In the genomic region with DNA sequence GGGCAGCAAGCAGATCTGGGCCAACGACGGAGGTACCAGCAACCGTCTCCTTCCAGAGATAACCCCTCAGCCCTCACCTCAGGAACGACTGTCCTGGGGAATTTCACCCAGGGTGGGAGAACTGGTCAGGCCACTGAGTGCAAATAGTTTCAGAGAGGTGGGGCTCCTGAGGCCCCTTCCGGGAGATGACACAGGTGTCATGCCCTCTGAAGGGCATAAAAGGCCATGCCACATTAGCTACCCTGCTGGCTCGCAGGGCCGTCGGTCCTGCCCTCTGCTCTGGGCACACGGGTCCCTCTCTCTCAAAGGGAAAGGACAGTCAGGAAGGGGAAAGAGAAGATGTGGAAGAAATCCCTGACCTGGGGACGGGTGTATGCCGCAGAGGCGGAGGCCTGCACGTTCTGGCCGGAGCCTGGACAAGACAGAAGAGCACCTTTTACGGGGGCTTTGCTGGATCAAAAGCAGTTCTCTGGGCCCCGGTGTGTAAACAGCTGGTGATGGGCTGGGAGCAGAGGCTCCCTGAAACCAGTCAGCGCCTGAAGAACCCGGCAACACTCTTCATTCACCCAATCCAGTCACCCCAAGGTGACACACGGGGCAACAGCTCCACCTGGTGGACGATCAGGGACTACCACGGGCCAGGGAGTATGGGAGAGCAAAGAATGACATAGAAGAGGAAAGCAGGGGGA, we compare ENCODE assay signal across 8 cellular contexts. TPM values are rescaled to one million over a fixed set of nuclear protein-coding genes. Genes with fewer than 3 reads are reported as not detected.
DNase-seq lines count a peak whose midpoint lies in the region; ATAC-seq and TF ChIP-seq lines count a peak whose summit lies in the region.

No MANE protein-coding gene starts in this region.

- H2AFZ ChIP-seq in GM23338, result 0 out of 2 replicates have a peak overlapping the region, but pooled peaks have one; percentile 75

- H3K4me1 ChIP-seq in GM23338 (ENCODE audit: insufficient read depth), result peaks cover 23% of the 10 kb centered on the region
- peaks cover 2% of the 10 kb centered on the region for H3K4me1 ChIP-seq in ovary (ENCODE audit: insufficient read depth)
- peaks cover 6 to 78% (median 58%) of the 10 kb centered on the region in 4 donors for H3K4me1 ChIP-seq in tibial nerve

- DNase-seq in Caki2 (ENCODE audit: low read depth) (peak; percentile 85), GM23338 (ENCODE audit: low spot score) (peak; percentile 94), NB4 (ENCODE audit: low read depth) (peak; percentile 90), SK-N-MC (ENCODE audit: low read depth, low spot score) (peak; percentile 64), globus pallidus (ENCODE audit: low spot score) (peak; percentile 81), ovary (peak; percentile 83 to 93 (median 90)), tibial nerve (ENCODE audit: low spot score in 2 of 2) (peak; percentile 71 to 89)
- peak; percentile 92 for DNase-seq in activated naive CD4-positive, alpha-beta T cell treated with Interleukin-2 at 50 U/mL for 16 hours

- intact Hi-C loops in ovary (cut with DNase I), result loop anchor here (2.0 to 10.0 kb wide), 5 partner anchors 102 to 262 kb away; partner anchors contain the start of genes CCND3 (in 1 of the 4), PRICKLE4 (in 1 of the 4) and TOMM6 (in 1 of the 4)

- H3K9ac ChIP-seq in SK-N-MC (ENCODE audit: insufficient read length), result no peak overlapping the region

- TF ChIP-seq EP300 in ovary (IDR thresholded peaks at IDR 0.05), result no peak
- TF ChIP-seq EP300 in tibial nerve (IDR thresholded peaks at IDR 0.05), result peak; percentile 20 to 75

- peak; percentile 78 for ATAC-seq in GM23338

- no peak overlapping the region for H3K27ac ChIP-seq in GM23338 (ENCODE audit: low read depth)
- no peak overlapping the region for H3K27ac ChIP-seq in SK-N-MC
- no peak overlapping the region for H3K27ac ChIP-seq in ovary
- H3K27ac ChIP-seq in tibial nerve, result peak overlapping the region; percentile 86 to 98 (median 90)

- TF ChIP-seq POLR2A in NB4 (IDR thresholded peaks at IDR 0.05; ENCODE audit: extremely low read depth, insufficient read length) (no peak), ovary (IDR thresholded peaks at IDR 0.05) (no peak), tibial nerve (IDR thresholded peaks at IDR 0.05) (peak in 1 of 2 donors; percentile 30)

- peak; percentile 99 to 100 for TF ChIP-seq CTCF in GM23338 (conservative IDR thresholded peaks at IDR 0.05; ENCODE audit: low read depth in 2 of 2)
- peak; percentile 98 for TF ChIP-seq CTCF in NB4 (IDR thresholded peaks at IDR 0.05; ENCODE audit: low read depth, low read length)
- peak; percentile 92 for TF ChIP-seq CTCF in ovary (IDR thresholded peaks at IDR 0.05)
- TF ChIP-seq CTCF in tibial nerve (IDR thresholded peaks at IDR 0.05), result peak; percentile 92 to 98 (median 97)

- H3K4me3 Mint-ChIP-seq in GM23338, result no peak overlapping the region

- H3K27ac Mint-ChIP-seq in GM23338, result no peak overlapping the region

- H3K4me2 ChIP-seq in GM23338, result peak overlapping the region; percentile 48; the same call in 1 of the 2 replicates

- WGBS in ovary, 3 donors, result 41 to 47% (median 42%) methylated on average over 20 to 21 of the region's 21 CpGs
- WGBS in tibial nerve, 2 donors, result 29 to 33% methylated on average over 20 to 21 of the region's 21 CpGs

- peaks cover 22% of the 10 kb centered on the region; the same call in 1 of the 2 replicates for H3F3A ChIP-seq in GM23338 (replicated peaks; ENCODE audit: low read depth)

- in situ Hi-C loops in Caki2 (cut with HindIII; ENCODE audit: low pct_unique_long_range_greater_than_20kb, low sequenced_read_pairs), result loop anchor here (25.0 kb wide), 1 partner anchor 107 kb away; the partner anchor contains the start of gene CCND3

- H3K36me3 Mint-ChIP-seq in GM23338 (ENCODE audit: low read depth), result no peaks in the 10 kb centered on the region

- peaks cover 14% of the 10 kb centered on the region; the same call in 1 of the 2 replicates for H4K20me1 ChIP-seq in GM23338 (replicated peaks; ENCODE audit: insufficient read depth)

- peaks cover 36% of the 10 kb centered on the region for H3K4me1 Mint-ChIP-seq in GM23338

- H3K79me2 ChIP-seq in GM23338 (replicated peaks; ENCODE audit: insufficient read depth), result no peaks in the 10 kb centered on the region

- H3K9me3 Mint-ChIP-seq in GM23338, result no peaks in the 10 kb centered on the region

- H3K9me3 ChIP-seq in SK-N-MC (ENCODE audit: low read depth, low read length) (no peaks in the 10 kb centered on the region), ovary (no peaks in the 10 kb centered on the region), tibial nerve (no peaks in the 10 kb centered on the region)

- peaks cover 69% of the 10 kb centered on the region for H3K27me3 Mint-ChIP-seq in GM23338 (ENCODE audit: insufficient read depth, low read depth, poor library complexity)

- H3K9me2 ChIP-seq in GM23338 (ENCODE audit: insufficient read depth), result no peaks in the 10 kb centered on the region

- peaks cover 64% of the 10 kb centered on the region for H3K27me3 ChIP-seq in GM23338 (ENCODE audit: insufficient read depth)
- H3K27me3 ChIP-seq in ovary, result no peaks in the 10 kb centered on the region
- H3K27me3 ChIP-seq in tibial nerve, result no peaks in the 10 kb centered on the region

- H3K36me3 ChIP-seq in GM23338 (ENCODE audit: insufficient read depth) (no peaks in the 10 kb centered on the region), SK-N-MC (ENCODE audit: insufficient read depth, low read length) (no peaks in the 10 kb centered on the region), ovary (no peaks in the 10 kb centered on the region), tibial nerve (no peaks in the 10 kb centered on the region)

- H3K4me3 ChIP-seq in GM23338 (peak overlapping the region; percentile 34; the same call in 1 of the 2 replicates), NB4 (ENCODE audit: low read depth, low read length) (no peak overlapping the region), SK-N-MC (no peak overlapping the region), ovary (no peak overlapping the region), tibial nerve (peak overlapping the region in 3 of 4 donors; percentile 1 to 24 (median 9))

TF ChIP-seq in GM23338, 12 proteins besides CTCF, POLR2A, EP300 and RAD21 (continues in another document):
- TF ChIP-seq STAT1 (IDR thresholded peaks at IDR 0.05; ENCODE audit: unreplicated experiment) (no peak), CREB1 (CRISPR knock-in tag; IDR thresholded peaks at IDR 0.05; ENCODE audit: low read depth) (no peak)

RNA-seq across cellular contexts. Expression of gene TAF8, which starts 6.4 kb away (rescaled TPM):
- 20.3 and 28.0 TPM in 2 replicates for total RNA-seq in Caki2 (2014; rRNA removed; shearing (Covaris generic); ENCODE audit: low replicate concordance)
- total RNA-seq in GM23338 (2014; rRNA removed; shearing (Covaris generic)), result 26.5 and 30.6 TPM in 2 replicates
- polyA plus RNA-seq in GM23338 (2016; fragmentation: Nextera tagmentation; extraction: Ambion mirVana), result 18.7 and 19.1 TPM in 2 replicates
- 10 to 100 TPM in 6 of 7 donors, 1 to 10 TPM in 1; 9.8 to 21.3 (median 18.4) TPM for total RNA-seq in ovary
- 1 to 10 TPM; 9.2 to 9.6 TPM for polyA plus RNA-seq in ovary
- 10 to 100 TPM; 10.7 to 27.6 (median 20.9) TPM for total RNA-seq in tibial nerve

Comparison
In these comparisons a context has a peak if more than half of its experiments do, and no peak if none do; other contexts are left out.
1. H3K27ac ChIP-seq: peak in tibial nerve (4 of 4); none in GM23338 (single experiment), SK-N-MC (single experiment) and ovary (0 of 2).
2. H3K4me3 ChIP-seq: peak in GM23338 (single experiment) and tibial nerve (3 of 4); none in NB4 (single experiment), SK-N-MC (single experiment) and ovary (single experiment).
3. Peak in every context shown above with its lines, with median percentiles within 50 percentile points of each other: DNase-seq and CTCF ChIP-seq.